In genomic region chr2:6309415-6310185, GRCh38 we compare ENCODE assay signal across 9 cellular contexts.
DNase-seq lines count a peak whose midpoint lies in the region; ATAC-seq lines count a peak whose summit lies in the region.
"Had no signal": no experiment of that assay in that cellular context is flagged by ENCODE, and none has a peak within 500 bp of the region (broad histone marks: within the 10 kb centered on the region; RNA-seq: fewer than 3 reads in every experiment).

No MANE protein-coding gene starts in this region.

- peak overlapping the region; percentile 16 for H3K4me3 Mint-ChIP-seq in memory B cell
- H3K4me3 Mint-ChIP-seq in activated T-cell treated with anti-CD3 and anti-CD28 coated beads, Interleukin-2, amount 50 U/mL, for 4 hours: no peak overlapping the region

- no peaks in the 10 kb centered on the region for H3K9me3 Mint-ChIP-seq in memory B cell
- peaks cover 7% of the 10 kb centered on the region for H3K9me3 Mint-ChIP-seq in activated T-cell treated with anti-CD3 and anti-CD28 coated beads, Interleukin-2, amount 50 U/mL, for 4 hours

- no peaks in the 10 kb centered on the region for H3K27me3 Mint-ChIP-seq in memory B cell
- no peaks in the 10 kb centered on the region for H3K27me3 Mint-ChIP-seq in activated T-cell treated with anti-CD3 and anti-CD28 coated beads, Interleukin-2, amount 50 U/mL, for 4 hours (ENCODE audit: low read depth)

- peaks cover 2% of the 10 kb centered on the region for H3K36me3 Mint-ChIP-seq in memory B cell
- H3K36me3 Mint-ChIP-seq in activated T-cell treated with anti-CD3 and anti-CD28 coated beads, Interleukin-2, amount 50 U/mL, for 4 hours (ENCODE audit: insufficient read depth): no peaks in the 10 kb centered on the region

- peak; percentile 85 for ATAC-seq in GM18858 (IDR thresholded peaks at IDR 0.05; ENCODE audit: unreplicated experiment)
- peak; percentile 90 for ATAC-seq in GM21717 (IDR thresholded peaks at IDR 0.05; ENCODE audit: unreplicated experiment)
- peak; percentile 87 for ATAC-seq in HG03342 (IDR thresholded peaks at IDR 0.05; ENCODE audit: unreplicated experiment)
- peak; percentile 76 for ATAC-seq in memory B cell (ENCODE audit: low read depth)
- ATAC-seq in activated T-cell treated with anti-CD3 and anti-CD28 coated beads, Interleukin-2, amount 50 U/mL, for 4 hours: no peak

- peaks cover 10% of the 10 kb centered on the region for H3K4me1 Mint-ChIP-seq in memory B cell
- no peaks in the 10 kb centered on the region for H3K4me1 Mint-ChIP-seq in activated T-cell treated with anti-CD3 and anti-CD28 coated beads, Interleukin-2, amount 50 U/mL, for 4 hours (ENCODE audit: low read depth)

- peak overlapping the region; percentile 7 for H3K27ac Mint-ChIP-seq in memory B cell

- DNase-seq in memory B cell (ENCODE audit: low spot score in 2 of 2): no peak
- no peak for DNase-seq in DMS114 treated with DMSO at 0.1 percent for 48 hours (lab: John Stamatoyannopoulos, UW; ENCODE audit: unreplicated experiment)
- no peak for DNase-seq in activated effector memory CD4-positive, alpha-beta T cell treated with anti-CD3 and anti-CD28 coated beads, Interleukin-2, amount 50 U/mL, for 16 hours
- DNase-seq in activated T-cell treated with anti-CD3 and anti-CD28 coated beads, Interleukin-2, amount 50 U/mL, for 4 hours: no peak
- no peak for DNase-seq in SHP77 treated with DMSO at 0.1 percent for 48 hours (lab: John Stamatoyannopoulos, UW)
- DNase-seq: H7 had no signal

Comparison
In these comparisons a context has a peak if more than half of its experiments do, and no peak if none do; other contexts are left out.
1. ATAC-seq: peak in GM18858 (single experiment), GM21717 (single experiment), HG03342 (single experiment) and memory B cell (single experiment); none in activated T-cell treated with anti-CD3 and anti-CD28 coated beads, Interleukin-2, amount 50 U/mL, for 4 hours (0 of 2).